ENCODE assay signal across 31 cellular contexts in the genomic region with DNA sequence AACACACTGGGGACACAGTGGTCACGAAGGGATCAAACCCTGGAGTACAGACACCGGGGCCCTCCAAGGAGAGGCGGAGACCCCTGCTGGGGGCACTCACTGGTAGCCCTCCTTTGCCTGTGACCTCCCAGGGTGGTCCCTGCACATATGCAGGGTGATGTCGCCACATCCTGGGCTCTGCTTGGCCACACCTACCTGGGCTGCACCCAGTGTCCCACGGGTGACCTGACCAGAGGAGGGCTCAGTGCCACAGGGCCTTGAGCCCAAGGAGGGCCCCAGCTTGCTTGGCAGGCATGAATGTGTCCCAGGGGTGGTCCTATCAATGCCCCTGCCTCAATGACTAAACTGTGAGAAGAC. TPM values are rescaled to one million over a fixed set of nuclear protein-coding genes. Genes with fewer than 3 reads are reported as not detected.
DNase-seq lines count a peak whose midpoint lies in the region; ATAC-seq and TF ChIP-seq lines count a peak whose summit lies in the region.
"Had no signal": no experiment of that assay in that cellular context is flagged by ENCODE, and none has a peak within 500 bp of the region (broad histone marks: within the 10 kb centered on the region; RNA-seq: fewer than 3 reads in every experiment).

No MANE protein-coding gene starts in this region.

- H3K27ac Mint-ChIP-seq in activated CD4-positive, alpha-beta T cell treated with anti-CD3 and anti-CD28 coated beads for 36 hours: peak overlapping the region; percentile 73
- peak overlapping the region; percentile 35 for H3K27ac Mint-ChIP-seq in endodermal cell
- H3K27ac Mint-ChIP-seq in activated CD8-positive, alpha-beta T cell treated with anti-CD3 and anti-CD28 coated beads for 36 hours: no peak overlapping the region
- no peak overlapping the region for H3K27ac Mint-ChIP-seq in activated CD8-positive, alpha-beta T cell treated with anti-CD3 and anti-CD28 coated beads, Interleukin-2, amount 10 ng/mL, durations not matched to agents 7 days and 5 days
- H3K27ac Mint-ChIP-seq: stimulated activated memory B cell treated with anti-CD40 and anti-IgM and Interleukin-4, amounts not matched to agents 10 μg/mL and 1 μg/mL and 100 μg/mL, for 72 hours had no signal

- ATAC-seq in activated CD4-positive, alpha-beta T cell treated with anti-CD3 and anti-CD28 coated beads for 36 hours: no peak
- no peak for ATAC-seq in activated CD8-positive, alpha-beta T cell treated with anti-CD3 and anti-CD28 coated beads for 36 hours
- ATAC-seq in activated CD8-positive, alpha-beta T cell treated with anti-CD3 and anti-CD28 coated beads, Interleukin-2, amount 10 ng/mL, durations not matched to agents 7 days and 5 days: no peak
- ATAC-seq: activated T-helper 17 cell treated with anti-CD3 and anti-CD28 coated beads, Interleukin-2, amount 50 U/mL, for 72 hours; left colon; Panc1; sciatic nerve; stimulated activated memory B cell treated with anti-CD40 and anti-IgM and Interleukin-4, amounts not matched to agents 10 μg/mL and 1 μg/mL and 100 μg/mL, for 72 hours had no signal

- CTCF ChIA-PET in activated CD4-positive, alpha-beta T cell treated with anti-CD3 and anti-CD28 coated beads for 36 hours (lab: Charles Lee): no interaction called here
- CTCF ChIA-PET in A673 (lab: Charles Lee): no interaction called here
- CTCF ChIA-PET in activated CD8-positive, alpha-beta T cell treated with anti-CD3 and anti-CD28 coated beads for 36 hours (lab: Charles Lee): no interaction called here
- CTCF ChIA-PET in activated CD8-positive, alpha-beta T cell treated with anti-CD3 and anti-CD28 coated beads, Interleukin-2, amount 10 ng/mL, durations not matched to agents 7 days and 5 days (lab: Charles Lee): no interaction called here

- WGBS in endodermal cell (ENCODE audit: insufficient coverage in 1 of 2, insufficient read length in 1 of 2), 2 experiments: 92 to 93% methylated on average over 3 to 5 of the region's 5 CpGs
- 95 to 100% methylated on average over 4 to 5 of the region's 5 CpGs for whole genome bisulfite sequencing in mesodermal cell (ENCODE audit: insufficient coverage in 2 of 2), 2 experiments

- H3K9ac ChIP-seq in endodermal cell (ENCODE audit: extremely low read depth, low read length, poor library complexity, severe bottlenecking): no peak overlapping the region

- H3K4me1 ChIP-seq in A673 (ENCODE audit: insufficient read depth, low read length, poor library complexity, severe bottlenecking): peaks cover 13% of the 10 kb centered on the region
- H3K4me1 ChIP-seq in endodermal cell (ENCODE audit: control insufficient read depth, insufficient read depth, low read length): peaks cover 6% of the 10 kb centered on the region
- peaks cover 12% of the 10 kb centered on the region for H3K4me1 ChIP-seq in mesodermal cell (ENCODE audit: control insufficient read depth, insufficient read depth, low read length, poor library complexity, severe bottlenecking)

- TF ChIP-seq CTCF in A673 (conservative IDR thresholded peaks at IDR 0.05; ENCODE audit: low read depth, low read length) (no peak), endodermal cell (conservative IDR thresholded peaks at IDR 0.05) (no peak)
- no peak for TF ChIP-seq CTCF in activated CD8-positive, alpha-beta T cell treated with anti-CD3 and anti-CD28 coated beads for 36 hours (IDR thresholded peaks at IDR 0.05)

- POLR2A ChIA-PET in activated CD4-positive, alpha-beta T cell treated with anti-CD3 and anti-CD28 coated beads for 36 hours (lab: Charles Lee): no interaction called here
- POLR2A ChIA-PET in A673 (lab: Charles Lee; ENCODE audit: low non-redundant PET): no interaction called here
- POLR2A ChIA-PET in activated CD8-positive, alpha-beta T cell treated with anti-CD3 and anti-CD28 coated beads for 36 hours (lab: Charles Lee): no interaction called here
- POLR2A ChIA-PET in activated CD8-positive, alpha-beta T cell treated with anti-CD3 and anti-CD28 coated beads, Interleukin-2, amount 10 ng/mL, durations not matched to agents 7 days and 5 days (lab: Charles Lee): no interaction called here

- H3K4me3 Mint-ChIP-seq in activated CD4-positive, alpha-beta T cell treated with anti-CD3 and anti-CD28 coated beads for 36 hours: no peak overlapping the region
- no peak overlapping the region for H3K4me3 Mint-ChIP-seq in endodermal cell
- H3K4me3 Mint-ChIP-seq in activated CD8-positive, alpha-beta T cell treated with anti-CD3 and anti-CD28 coated beads for 36 hours: no peak overlapping the region
- no peak overlapping the region for H3K4me3 Mint-ChIP-seq in activated CD8-positive, alpha-beta T cell treated with anti-CD3 and anti-CD28 coated beads, Interleukin-2, amount 10 ng/mL, durations not matched to agents 7 days and 5 days
- H3K4me3 Mint-ChIP-seq: activated CD4-positive, alpha-beta T cell treated with anti-CD3 and anti-CD28 coated beads, Interleukin-2, amount 10 ng/mL, durations not matched to agents 7 days and 5 days; stimulated activated memory B cell treated with anti-CD40 and anti-IgM and Interleukin-4, amounts not matched to agents 10 μg/mL and 1 μg/mL and 100 μg/mL, for 72 hours had no signal

- no peaks in the 10 kb centered on the region for H3K9me3 Mint-ChIP-seq in activated CD4-positive, alpha-beta T cell treated with anti-CD3 and anti-CD28 coated beads for 36 hours (ENCODE audit: low read depth)
- H3K9me3 Mint-ChIP-seq in endodermal cell: no peaks in the 10 kb centered on the region
- no peaks in the 10 kb centered on the region for H3K9me3 Mint-ChIP-seq in activated CD8-positive, alpha-beta T cell treated with anti-CD3 and anti-CD28 coated beads for 36 hours
- no peaks in the 10 kb centered on the region for H3K9me3 Mint-ChIP-seq in activated CD8-positive, alpha-beta T cell treated with anti-CD3 and anti-CD28 coated beads, Interleukin-2, amount 10 ng/mL, durations not matched to agents 7 days and 5 days (ENCODE audit: insufficient read depth)
- H3K9me3 Mint-ChIP-seq: activated CD4-positive, alpha-beta T cell treated with anti-CD3 and anti-CD28 coated beads, Interleukin-2, amount 10 ng/mL, durations not matched to agents 7 days and 5 days; activated T-helper 17 cell treated with anti-CD3 and anti-CD28 coated beads, Interleukin-2, amount 50 U/mL, for 72 hours; CD4-positive, alpha-beta T cell; immature natural killer cell; stimulated activated memory B cell treated with anti-CD40 and anti-IgM and Interleukin-4, amounts not matched to agents 10 μg/mL and 1 μg/mL and 100 μg/mL, for 72 hours had no signal

- H3K4me3 ChIP-seq in A673 (ENCODE audit: low read depth, low read length, poor library complexity, severe bottlenecking) (no peak overlapping the region), endodermal cell (ENCODE audit: low read length) (no peak overlapping the region), mesodermal cell (ENCODE audit: extremely low read depth, insufficient read depth, low read length, poor library complexity, severe bottlenecking) (no peak overlapping the region)

- no peak for DNase-seq in activated CD4-positive, alpha-beta T cell treated with anti-CD3 and anti-CD28 coated beads for 36 hours
- no peak for DNase-seq in activated CD4-positive, alpha-beta T cell treated with anti-CD3 and anti-CD28 coated beads, Interleukin-2, amount 50 U/mL, for 1 hour
- DNase-seq in A673 (ENCODE audit: low spot score) (no peak), endodermal cell (no peak)
- DNase-seq in activated CD8-positive, alpha-beta T cell treated with anti-CD3 and anti-CD28 coated beads for 36 hours: no peak
- DNase-seq in activated CD8-positive, alpha-beta T cell treated with anti-CD3 and anti-CD28 coated beads, Interleukin-2, amount 10 ng/mL, durations not matched to agents 7 days and 5 days: no peak
- no peak for DNase-seq in stimulated activated naive CD4-positive, alpha-beta T cell treated with Interleukin-2 at 50 U/mL for 16 hours (lab: John Stamatoyannopoulos, UW)
- DNase-seq: activated CD4-positive, alpha-beta T cell treated with anti-CD3 and anti-CD28 coated beads, Interleukin-2, amount 10 ng/mL, durations not matched to agents 7 days and 5 days; aorta; CD4-positive, alpha-beta T cell; immature natural killer cell; Karpas-422; NCI-H2107; NCI-H748 treated with DMSO at 0.1 percent for 48 hours; posterior cingulate gyrus; stimulated activated CD4-positive, alpha-beta T cell treated with anti-CD3 and anti-CD28 coated beads, Interleukin-4, amount 100 ng/mL, for 4 hours; T-helper 9 cell; WERI-Rb-1 had no signal

- BruUV-seq in A673 (replicated peaks; lab: Mats Ljungman, UMichigan): no TSS peak

- no peaks in the 10 kb centered on the region for H3K27me3 Mint-ChIP-seq in activated CD4-positive, alpha-beta T cell treated with anti-CD3 and anti-CD28 coated beads for 36 hours
- no peaks in the 10 kb centered on the region for H3K27me3 Mint-ChIP-seq in endodermal cell (ENCODE audit: insufficient read depth)
- no peaks in the 10 kb centered on the region for H3K27me3 Mint-ChIP-seq in activated CD8-positive, alpha-beta T cell treated with anti-CD3 and anti-CD28 coated beads for 36 hours
- H3K27me3 Mint-ChIP-seq in activated CD8-positive, alpha-beta T cell treated with anti-CD3 and anti-CD28 coated beads, Interleukin-2, amount 10 ng/mL, durations not matched to agents 7 days and 5 days (ENCODE audit: low read depth): no peaks in the 10 kb centered on the region
- H3K27me3 Mint-ChIP-seq: activated CD4-positive, alpha-beta T cell treated with anti-CD3 and anti-CD28 coated beads, Interleukin-2, amount 10 ng/mL, durations not matched to agents 7 days and 5 days; activated naive CD8-positive, alpha-beta T cell; activated T-helper 17 cell treated with anti-CD3 and anti-CD28 coated beads, Interleukin-2, amount 50 U/mL, for 72 hours; CD4-positive, alpha-beta T cell; stimulated activated memory B cell treated with anti-CD40 and anti-IgM and Interleukin-4, amounts not matched to agents 10 μg/mL and 1 μg/mL and 100 μg/mL, for 72 hours had no signal

- H3K27ac ChIP-seq in A673 (ENCODE audit: low read depth, low read length, poor library complexity, severe bottlenecking): peak overlapping the region; percentile 19
- no peak overlapping the region for H3K27ac ChIP-seq in endodermal cell (ENCODE audit: low read depth, low read length)
- H3K27ac ChIP-seq in mesodermal cell (ENCODE audit: low read depth, low read length, severe bottlenecking): peak overlapping the region; percentile 20
- H3K27ac ChIP-seq: 22Rv1, WERI-Rb-1 had no signal

- no peaks in the 10 kb centered on the region for H3K9me3 ChIP-seq in A673 (ENCODE audit: low read depth, low read length, poor library complexity, severe bottlenecking)
- no peaks in the 10 kb centered on the region for H3K9me3 ChIP-seq in endodermal cell (ENCODE audit: control insufficient read depth, low read length)
- no peaks in the 10 kb centered on the region for H3K9me3 ChIP-seq in mesodermal cell (ENCODE audit: control insufficient read depth, low read length)

- H3K36me3 ChIP-seq in A673 (ENCODE audit: insufficient read depth, low read length, poor library complexity, severe bottlenecking) (peaks cover 8% of the 10 kb centered on the region), endodermal cell (ENCODE audit: control insufficient read depth, insufficient read depth, low read length) (peaks cover 54% of the 10 kb centered on the region), mesodermal cell (ENCODE audit: control insufficient read depth, insufficient read depth, low read length) (peaks cover 39% of the 10 kb centered on the region)

- intact Hi-C loops in activated CD4-positive, alpha-beta T cell treated with anti-CD3 and anti-CD28 coated beads for 36 hours (cut with DNase I, micrococcal nuclease): loop anchor here in 1 of 2 experiments (10.0 kb wide), 1 partner anchor 860 kb away; no protein-coding TSS in a partner anchor
- intact Hi-C loops in A673 (cut with micrococcal nuclease; ENCODE audit: unreplicated experiment): no loop called here
- intact Hi-C loops in activated CD8-positive, alpha-beta T cell treated with anti-CD3 and anti-CD28 coated beads for 36 hours (cut with micrococcal nuclease): no loop called here

- peaks cover 46% of the 10 kb centered on the region for H3K36me3 Mint-ChIP-seq in activated CD4-positive, alpha-beta T cell treated with anti-CD3 and anti-CD28 coated beads for 36 hours (ENCODE audit: low read depth)
- peaks cover 32% of the 10 kb centered on the region for H3K36me3 Mint-ChIP-seq in endodermal cell (ENCODE audit: low read depth)
- peaks cover 35% of the 10 kb centered on the region for H3K36me3 Mint-ChIP-seq in activated CD8-positive, alpha-beta T cell treated with anti-CD3 and anti-CD28 coated beads for 36 hours (ENCODE audit: low read depth)
- peaks cover 29% of the 10 kb centered on the region for H3K36me3 Mint-ChIP-seq in activated CD8-positive, alpha-beta T cell treated with anti-CD3 and anti-CD28 coated beads, Interleukin-2, amount 10 ng/mL, durations not matched to agents 7 days and 5 days (ENCODE audit: low read depth)

- H3K27me3 ChIP-seq in A673 (replicated peaks; ENCODE audit: insufficient read depth, low read depth, low read length, poor library complexity): no peaks in the 10 kb centered on the region
- H3K27me3 ChIP-seq in endodermal cell (ENCODE audit: control insufficient read depth, insufficient read depth, low read length, poor library complexity, severe bottlenecking): no peaks in the 10 kb centered on the region

- H3K4me1 Mint-ChIP-seq in activated CD4-positive, alpha-beta T cell treated with anti-CD3 and anti-CD28 coated beads for 36 hours: peaks cover 57% of the 10 kb centered on the region
- H3K4me1 Mint-ChIP-seq in endodermal cell: peaks cover 37% of the 10 kb centered on the region
- peaks cover 49% of the 10 kb centered on the region for H3K4me1 Mint-ChIP-seq in activated CD8-positive, alpha-beta T cell treated with anti-CD3 and anti-CD28 coated beads for 36 hours (ENCODE audit: low read depth)
- peaks cover 40% of the 10 kb centered on the region for H3K4me1 Mint-ChIP-seq in activated CD8-positive, alpha-beta T cell treated with anti-CD3 and anti-CD28 coated beads, Interleukin-2, amount 10 ng/mL, durations not matched to agents 7 days and 5 days (ENCODE audit: low read depth)

RNA-seq across cellular contexts. Expression of a gene that starts 4.1 kb away (rescaled TPM):
- total RNA-seq in activated CD4-positive, alpha-beta T cell treated with anti-CD3 and anti-CD28 coated beads for 36 hours: 10 to 100 TPM; 66.7 to 72.8 TPM
- total RNA-seq in A673 (2021): 67.5 and 70.7 TPM in 2 replicates
- 10 to 100 TPM; 70.5 to 71.7 TPM for total RNA-seq in endodermal cell
- 55.5 TPM for polyA plus RNA-seq in endodermal cell (2013, experiment 1 of 2)
- 54.2 TPM for polyA plus RNA-seq in endodermal cell (2013, experiment 2 of 2)
- polyA plus RNA-seq in mesodermal cell (2013, experiment 1 of 2): 46.9 TPM
- 47.9 TPM for polyA plus RNA-seq in mesodermal cell (2013, experiment 2 of 2)
- 10 to 100 TPM; 75.8 to 79.0 TPM for total RNA-seq in activated CD8-positive, alpha-beta T cell treated with anti-CD3 and anti-CD28 coated beads for 36 hours
- total RNA-seq in activated CD8-positive, alpha-beta T cell treated with anti-CD3 and anti-CD28 coated beads, Interleukin-2, amount 10 ng/mL, durations not matched to agents 7 days and 5 days: 10 to 100 TPM; 49.3 to 52.4 TPM

RNA-seq across cellular contexts. Expression of a gene that starts 5.1 kb away (rescaled TPM):
- total RNA-seq in activated CD4-positive, alpha-beta T cell treated with anti-CD3 and anti-CD28 coated beads for 36 hours: 10 to 100 TPM; 81.7 to 87.4 TPM
- 78.8 and 87.5 TPM in 2 replicates for total RNA-seq in A673 (2021)
- 10 to 100 TPM; 92.9 to 99.4 TPM for total RNA-seq in endodermal cell
- 64.6 TPM for polyA plus RNA-seq in endodermal cell (2013, experiment 1 of 2)
- polyA plus RNA-seq in endodermal cell (2013, experiment 2 of 2): 64.5 TPM
- 63.4 TPM for polyA plus RNA-seq in mesodermal cell (2013, experiment 1 of 2)
- 56.3 TPM for polyA plus RNA-seq in mesodermal cell (2013, experiment 2 of 2)
- total RNA-seq in activated CD8-positive, alpha-beta T cell treated with anti-CD3 and anti-CD28 coated beads for 36 hours: 10 to 100 TPM; 81.5 to 81.7 TPM
- 10 to 100 TPM; 65.9 to 70.5 TPM for total RNA-seq in activated CD8-positive, alpha-beta T cell treated with anti-CD3 and anti-CD28 coated beads, Interleukin-2, amount 10 ng/mL, durations not matched to agents 7 days and 5 days

RNA-seq across cellular contexts. Expression of a gene that starts 45.9 kb away (rescaled TPM):
- total RNA-seq in activated CD4-positive, alpha-beta T cell treated with anti-CD3 and anti-CD28 coated beads for 36 hours: not detected
- not detected in 2 replicates for total RNA-seq in A673 (2021)
- under 1 TPM; 0.40 to 0.84 TPM for total RNA-seq in endodermal cell
- 0.53 TPM for polyA plus RNA-seq in endodermal cell (2013, experiment 1 of 2)
- polyA plus RNA-seq in endodermal cell (2013, experiment 2 of 2): not detected
- not detected for polyA plus RNA-seq in mesodermal cell (2013, experiment 1 of 2)
- not detected for polyA plus RNA-seq in mesodermal cell (2013, experiment 2 of 2)
- not detected for total RNA-seq in activated CD8-positive, alpha-beta T cell treated with anti-CD3 and anti-CD28 coated beads for 36 hours
- not detected for total RNA-seq in activated CD8-positive, alpha-beta T cell treated with anti-CD3 and anti-CD28 coated beads, Interleukin-2, amount 10 ng/mL, durations not matched to agents 7 days and 5 days
- total RNA-seq: aorta; bronchial epithelial cell; CD4-positive, alpha-beta T cell; Daoy; left colon; mesenteric fat pad; sciatic nerve; temporal lobe; urinary bladder had no signal
- polyA plus RNA-seq: aorta, immature natural killer cell, urinary bladder had no signal

Comparison
In these comparisons a context has a peak if more than half of its experiments do, and no peak if none do; other contexts are left out.
1. H3K27ac Mint-ChIP-seq: peak in activated CD4-positive, alpha-beta T cell treated with anti-CD3 and anti-CD28 coated beads for 36 hours (single experiment) and endodermal cell (single experiment); none in activated CD8-positive, alpha-beta T cell treated with anti-CD3 and anti-CD28 coated beads for 36 hours (single experiment) and activated CD8-positive, alpha-beta T cell treated with anti-CD3 and anti-CD28 coated beads, Interleukin-2, amount 10 ng/mL, durations not matched to agents 7 days and 5 days (single experiment).